In the genomic region with DNA sequence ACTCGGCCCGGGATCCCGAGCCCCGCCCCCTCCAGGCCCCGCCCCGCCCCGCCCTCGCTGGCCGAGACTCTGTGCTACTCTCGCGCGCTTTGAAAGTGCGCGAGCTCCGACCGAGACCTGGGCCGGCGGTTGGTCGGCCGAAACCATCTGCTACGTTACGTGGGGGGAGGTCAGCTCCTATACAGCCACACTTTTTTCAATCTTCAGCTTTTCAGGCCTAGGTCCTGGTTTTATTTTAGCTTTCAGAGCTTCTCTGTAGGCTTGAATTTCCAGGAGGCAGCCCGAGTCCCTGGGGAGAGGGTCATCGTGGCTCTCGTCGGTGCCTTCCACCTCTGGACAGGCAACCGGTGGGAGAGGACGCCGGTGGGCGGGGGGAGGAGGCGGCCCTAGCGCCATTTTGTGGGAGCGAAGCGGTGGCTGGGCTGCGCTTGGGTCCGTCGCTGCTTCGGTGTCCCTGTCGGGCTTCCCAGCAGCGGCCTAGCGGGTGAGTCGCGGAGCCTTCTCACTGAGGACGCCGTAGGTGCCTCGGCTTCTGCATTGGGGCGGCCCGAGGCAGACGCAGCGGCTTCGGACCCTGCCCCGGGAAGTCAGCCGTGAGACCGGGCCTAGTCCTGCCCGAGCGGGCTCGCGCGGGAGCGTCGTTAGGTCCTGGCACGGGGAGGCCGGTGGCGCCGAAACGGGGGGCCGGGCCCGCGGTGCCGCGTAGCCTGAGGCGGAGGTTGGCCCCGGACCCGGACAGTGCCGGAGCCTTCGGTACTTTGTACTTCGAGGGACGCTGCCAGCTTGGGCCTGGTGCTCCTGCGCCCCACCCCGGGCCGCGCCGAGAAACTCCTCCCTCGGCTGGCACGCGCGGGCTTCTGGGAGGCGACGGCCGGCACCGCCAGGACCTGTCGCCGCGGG, we compare ENCODE assay signal across 8 cellular contexts. TPM values are rescaled to one million over a fixed set of nuclear protein-coding genes. Genes with fewer than 3 reads are reported as not detected.
DNase-seq lines count a peak whose midpoint lies in the region; ATAC-seq and TF ChIP-seq lines count a peak whose summit lies in the region.

A gene (plus strand): TSS at position 395 of the 900 bp plus-strand sequence. CDS start 1,074 bp downstream, outside the sequence.

- peak within 1 kb of the TSS; percentile 97 to 98 (median 97) for H3K27ac Mint-ChIP-seq in CD4-positive, alpha-beta memory T cell
- H3K27ac Mint-ChIP-seq in activated CD8-positive, alpha-beta T cell treated with anti-CD3 and anti-CD28 coated beads for 36 hours, result peak within 1 kb of the TSS; percentile 99

- H3K4me3 Mint-ChIP-seq in CD4-positive, alpha-beta memory T cell, result peak within 1 kb of the TSS; percentile 88 to 96 (median 89)
- H3K4me3 Mint-ChIP-seq in activated CD8-positive, alpha-beta T cell treated with anti-CD3 and anti-CD28 coated beads for 36 hours, result peak within 1 kb of the TSS; percentile 96

- peak within 1 kb of the TSS; percentile 55 to 97 for H3K4me3 ChIP-seq in CD4-positive, alpha-beta memory T cell (ENCODE audit: low read length in 2 of 2)
- peak within 1 kb of the TSS; percentile 100 for H3K4me3 ChIP-seq in lower lobe of right lung

- H3K4me1 Mint-ChIP-seq in CD4-positive, alpha-beta memory T cell, result peaks cover 16 to 41% (median 24%) of the 10 kb centered on the region in 4 donors
- peaks cover 27% of the 10 kb centered on the region for H3K4me1 Mint-ChIP-seq in activated CD8-positive, alpha-beta T cell treated with anti-CD3 and anti-CD28 coated beads for 36 hours (ENCODE audit: low read depth)

- POLR2A ChIA-PET in CD4-positive, alpha-beta memory T cell (lab: Charles Lee; ENCODE audit: partially characterized antibody), result interaction anchor here (0.7 to 3.3 kb wide), 13 partner anchors 9 to 895 kb away, joined by 3 to 25 read pairs (median 4); a partner anchor contains a TSS
- POLR2A ChIA-PET in activated CD8-positive, alpha-beta T cell treated with anti-CD3 and anti-CD28 coated beads for 36 hours (lab: Charles Lee), result interaction anchor here (0.5 to 2.3 kb wide), 19 partner anchors 9 to 895 kb away, joined by 3 to 12 read pairs (median 5); a partner anchor contains a TSS

- H3K27me3 Mint-ChIP-seq in CD4-positive, alpha-beta memory T cell, result no peaks in the 10 kb centered on the region
- no peaks in the 10 kb centered on the region for H3K27me3 Mint-ChIP-seq in activated CD8-positive, alpha-beta T cell treated with anti-CD3 and anti-CD28 coated beads for 36 hours

- no peaks in the 10 kb centered on the region for H3K9me3 ChIP-seq in CD4-positive, alpha-beta memory T cell (ENCODE audit: control insufficient read depth in 1 of 2, low read length in 2 of 2)
- no peaks in the 10 kb centered on the region for H3K9me3 ChIP-seq in lower lobe of right lung

- peak; percentile 90 to 95 (median 92) for DNase-seq in CD4-positive, alpha-beta memory T cell
- DNase-seq in HK-2 (ENCODE audit: unreplicated experiment), result peak; percentile 90
- peak; percentile 83 for DNase-seq in NCI-H82 treated with DMSO at 0.1 percent for 48 hours (lab: John Stamatoyannopoulos, UW; ENCODE audit: unreplicated experiment)
- peak; percentile 92 for DNase-seq in activated CD8-positive, alpha-beta T cell treated with anti-CD3 and anti-CD28 coated beads for 36 hours
- peak; percentile 94 for DNase-seq in ecto neural progenitor cell (ENCODE audit: low spot score)
- DNase-seq in lower lobe of right lung, result peak; percentile 93
- peak; percentile 71 to 84 (median 74) for DNase-seq in stimulated activated CD4-positive, alpha-beta T cell treated with anti-CD3 and anti-CD28 coated beads, TNF-alpha, amount 100 ng/mL, for 1 hour (ENCODE audit: low read depth in 3 of 3, low spot score in 1 of 3)

- ATAC-seq in GM19455 (IDR thresholded peaks at IDR 0.05; ENCODE audit: unreplicated experiment), result peak; percentile 90
- peak; percentile 92 for ATAC-seq in activated CD8-positive, alpha-beta T cell treated with anti-CD3 and anti-CD28 coated beads for 36 hours
- ATAC-seq in lower lobe of right lung, result peak; percentile 98

- peaks cover 25 to 34% of the 10 kb centered on the region in 2 donors for H3K36me3 Mint-ChIP-seq in CD4-positive, alpha-beta memory T cell
- peaks cover 32% of the 10 kb centered on the region for H3K36me3 Mint-ChIP-seq in activated CD8-positive, alpha-beta T cell treated with anti-CD3 and anti-CD28 coated beads for 36 hours (ENCODE audit: low read depth)

- intact Hi-C loops in CD4-positive, alpha-beta memory T cell (cut with micrococcal nuclease), result loop anchor here (2.0 kb wide), 1 partner anchor 48 kb away; a partner anchor contains a TSS
- intact Hi-C loops in activated CD8-positive, alpha-beta T cell treated with anti-CD3 and anti-CD28 coated beads for 36 hours (cut with micrococcal nuclease), result no loop called here
- intact Hi-C loops in lower lobe of right lung (cut with DNase I), result no loop called here

- peak within 1 kb of the TSS; percentile 98 for H3K27ac ChIP-seq in CD4-positive, alpha-beta memory T cell (ENCODE audit: low read depth, low read length)
- peak within 1 kb of the TSS; percentile 98 for H3K27ac ChIP-seq in lower lobe of right lung

- CTCF ChIA-PET in CD4-positive, alpha-beta memory T cell (lab: Charles Lee; ENCODE audit: partially characterized antibody), result interaction anchor here (0.7 to 0.9 kb wide), 2 partner anchors 25 to 631 kb away, joined by 3 read pairs; no protein-coding TSS in a partner anchor
- CTCF ChIA-PET in activated CD8-positive, alpha-beta T cell treated with anti-CD3 and anti-CD28 coated beads for 36 hours (lab: Charles Lee), result interaction anchor here (1.0 to 5.2 kb wide), 2 partner anchors 25 to 37 kb away, joined by 3 to 26 read pairs; no protein-coding TSS in a partner anchor

- no peaks in the 10 kb centered on the region for H3K9me3 Mint-ChIP-seq in CD4-positive, alpha-beta memory T cell
- H3K9me3 Mint-ChIP-seq in activated CD8-positive, alpha-beta T cell treated with anti-CD3 and anti-CD28 coated beads for 36 hours, result no peaks in the 10 kb centered on the region

- TF ChIP-seq CTCF in activated CD8-positive, alpha-beta T cell treated with anti-CD3 and anti-CD28 coated beads for 36 hours (IDR thresholded peaks at IDR 0.05), result no peak
- no peak for TF ChIP-seq CTCF in lower lobe of right lung (IDR thresholded peaks at IDR 0.05)

- no peaks in the 10 kb centered on the region for H3K27me3 ChIP-seq in CD4-positive, alpha-beta memory T cell (ENCODE audit: insufficient read depth, low read length)
- H3K27me3 ChIP-seq in lower lobe of right lung (ENCODE audit: low read depth), result no peaks in the 10 kb centered on the region

- peaks cover 44% of the 10 kb centered on the region for H3K4me1 ChIP-seq in CD4-positive, alpha-beta memory T cell (ENCODE audit: insufficient read depth, low read length)
- peaks cover 49% of the 10 kb centered on the region for H3K4me1 ChIP-seq in lower lobe of right lung

- peaks cover 35% of the 10 kb centered on the region for H3K36me3 ChIP-seq in CD4-positive, alpha-beta memory T cell (ENCODE audit: insufficient read depth, low read length)
- H3K36me3 ChIP-seq in lower lobe of right lung, result peaks cover 41% of the 10 kb centered on the region

RNA-seq across cellular contexts. Expression of the gene that starts here (rescaled TPM):
- 100 to 1,000 TPM; 194 to 195 TPM for total RNA-seq in CD4-positive, alpha-beta memory T cell
- polyA plus RNA-seq in CD4-positive, alpha-beta memory T cell, result 10 to 100 TPM; 54.0 to 99.4 TPM
- 100 to 1,000 TPM; 152 to 163 TPM for total RNA-seq in activated CD8-positive, alpha-beta T cell treated with anti-CD3 and anti-CD28 coated beads for 36 hours
- 117 TPM for total RNA-seq in lower lobe of right lung

Comparison
In these comparisons a context has a peak if more than half of its experiments do, and no peak if none do; other contexts are left out.
1. Peak in every context shown above with its lines: DNase-seq, ATAC-seq, H3K4me3 ChIP-seq and H3K27ac ChIP-seq.